In the genomic region with DNA sequence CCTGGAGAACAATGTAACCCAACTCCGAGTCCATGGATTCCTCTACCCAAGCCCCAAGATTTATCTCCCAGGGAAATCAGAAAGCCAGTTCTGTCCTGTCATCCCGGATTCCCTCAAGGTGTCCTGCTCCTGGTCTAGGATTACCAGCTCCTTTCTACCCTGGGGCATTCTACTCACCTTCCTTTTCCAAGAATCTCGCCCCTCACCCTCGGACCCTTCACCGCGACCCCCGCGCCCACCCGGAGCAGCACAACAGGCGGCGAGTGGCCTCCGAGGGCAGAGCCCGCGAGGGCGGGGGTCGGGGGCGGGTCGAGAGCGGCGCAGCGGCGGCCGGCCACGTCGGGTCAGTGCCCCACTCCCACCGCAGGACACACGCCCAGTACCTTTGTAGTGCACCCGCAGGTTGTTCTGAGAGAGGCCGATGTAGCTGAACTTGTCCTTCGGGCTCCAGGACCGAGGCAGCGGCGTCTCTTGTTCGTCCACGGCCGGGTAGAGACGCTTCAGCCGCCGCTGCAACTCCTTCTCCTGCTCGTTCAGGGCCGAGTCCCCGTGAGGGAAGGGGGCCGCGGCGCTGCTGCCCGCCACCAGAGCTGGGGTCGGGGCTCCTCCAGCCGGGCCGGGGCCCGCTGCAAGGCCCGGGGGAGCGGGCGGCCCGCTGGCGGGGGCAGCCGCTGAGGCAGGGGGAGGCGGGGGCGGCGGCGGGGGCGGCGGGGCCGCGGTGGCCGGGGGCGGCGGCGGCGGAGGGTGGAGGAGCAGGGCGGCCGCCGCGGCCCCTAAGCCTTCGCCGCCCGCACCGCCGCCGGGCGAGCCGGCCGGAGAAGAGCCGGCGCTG, we compare ENCODE assay signal across 8 cellular contexts. TPM values are rescaled to one million over a fixed set of nuclear protein-coding genes. Genes with fewer than 3 reads are reported as not detected.
A peak's percentile ranks its signal among the peaks of the same experiment; 100 is the strongest.
DNase-seq lines count a peak whose midpoint lies in the region; ATAC-seq and TF ChIP-seq lines count a peak whose summit lies in the region.

No MANE protein-coding gene starts in this region.

- peak overlapping the region; percentile 87 to 94 (median 93) for H3K4me3 Mint-ChIP-seq in T-cell
- peak overlapping the region; percentile 99 for H3K4me3 Mint-ChIP-seq in MCF 10A (ENCODE audit: unreplicated experiment)

- H3K27me3 Mint-ChIP-seq in T-cell, result no peaks in the 10 kb centered on the region
- H3K27me3 Mint-ChIP-seq in MCF 10A (ENCODE audit: insufficient read depth, unreplicated experiment), result no peaks in the 10 kb centered on the region

- H3K4me3 ChIP-seq in BLaER1, result peak overlapping the region; percentile 92
- peak overlapping the region; percentile 56 to 93 (median 80) for H3K4me3 ChIP-seq in skin epidermis

- BruUV-seq in MCF 10A (replicated peaks; lab: Mats Ljungman, UMichigan), result no TSS peak

- CTCF ChIA-PET in T-cell (lab: Charles Lee) (interaction anchor here in 1 of 2 donors (0.5 to 3.4 kb wide), 8 partner anchors 11 to 136 kb away, joined by 3 to 17 read pairs (median 10); partner anchors contain the start of genes NOL7 and SIRT5), MCF 10A (lab: Yijun Ruan, JAX) (interaction anchor here (0.8 to 2.0 kb wide), 6 partner anchors 18 to 136 kb away, joined by 3 to 6 read pairs (median 4); partner anchors contain the start of gene SIRT5)

- peak overlapping the region; percentile 97 for H3K27ac ChIP-seq in BLaER1
- H3K27ac ChIP-seq in skin epidermis, result peak overlapping the region; percentile 86 to 98 (median 95)

- H3K4me1 Mint-ChIP-seq in T-cell (peaks cover 48 to 58% (median 55%) of the 10 kb centered on the region in 3 donors), MCF 10A (ENCODE audit: insufficient read depth, unreplicated experiment) (peaks cover 23% of the 10 kb centered on the region)

- peaks cover 52% of the 10 kb centered on the region for H4K20me1 ChIP-seq in BLaER1

- TF ChIP-seq CTCF in MCF 10A (IDR thresholded peaks at IDR 0.05; ENCODE audit: unreplicated experiment), result no peak

- intact Hi-C loops in MCF 10A (cut with micrococcal nuclease), result loop anchor here (2.0 kb wide), 2 partner anchors 86 to 96 kb away; partner anchors contain the start of gene NOL7

- peak overlapping the region; percentile 85 for H3K4me2 ChIP-seq in BLaER1

- H3K4me1 ChIP-seq in BLaER1, result peaks cover 46% of the 10 kb centered on the region

- H3K36me3 Mint-ChIP-seq in T-cell, result peaks cover 3% of the 10 kb centered on the region
- H3K36me3 Mint-ChIP-seq in MCF 10A (ENCODE audit: insufficient read depth, unreplicated experiment), result peaks cover 10% of the 10 kb centered on the region

- H3K9ac ChIP-seq in BLaER1, result peak overlapping the region; percentile 95

- DNase-seq in T-cell, result peak in 21 of 34 experiments; percentile 2 to 36 (median 19)
- DNase-seq in MCF 10A (ENCODE audit: unreplicated experiment), result peak; percentile 39
- peak; percentile 42 for DNase-seq in iPS-NIHi7 (ENCODE audit: extremely low spot score)
- DNase-seq in cortex of kidney (lab: John Stamatoyannopoulos, UW), result no peak

- peaks cover 15% of the 10 kb centered on the region for H3K36me3 ChIP-seq in BLaER1

- no peaks in the 10 kb centered on the region for H3K27me3 ChIP-seq in BLaER1

- H3K9me3 Mint-ChIP-seq in T-cell, result no peaks in the 10 kb centered on the region
- H3K9me3 Mint-ChIP-seq in MCF 10A (ENCODE audit: unreplicated experiment), result no peaks in the 10 kb centered on the region

- peak; percentile 11 for ATAC-seq in GM19397 (IDR thresholded peaks at IDR 0.05; ENCODE audit: unreplicated experiment)
- ATAC-seq in HG03457 (IDR thresholded peaks at IDR 0.05; ENCODE audit: unreplicated experiment), result peak; percentile 2
- peak in 2 of 4 experiments; percentile 0 for ATAC-seq in T-cell (replicated peaks in 1 of 4)

- POLR2A ChIA-PET in T-cell (lab: Charles Lee), result interaction anchor here in 1 of 2 donors (1.1 kb wide), 1 partner anchor 95 kb away, joined by 3 read pairs; no protein-coding TSS in a partner anchor
- POLR2A ChIA-PET in MCF 10A (lab: Yijun Ruan, JAX), result interaction anchor here (0.7 to 5.6 kb wide), 27 partner anchors 9 to 136 kb away, joined by 3 to 109 read pairs (median 7); partner anchors contain the start of genes MCUR1, NOL7 and SIRT5

- peaks cover 19% of the 10 kb centered on the region for H3K9me3 ChIP-seq in BLaER1

- H3K27ac Mint-ChIP-seq in T-cell (peak overlapping the region; percentile 89 to 95), MCF 10A (ENCODE audit: low read depth, unreplicated experiment) (peak overlapping the region; percentile 78)

RNA-seq across cellular contexts. Expression of gene RANBP9, which starts 0.9 kb away (rescaled TPM):
- 10 to 100 TPM; 44.9 to 59.4 (median 46.8) TPM for total RNA-seq in T-cell
- 42.0 and 48.0 TPM in 2 replicates for total RNA-seq in MCF 10A (2022)
